Comparison of ENCODE assay signal across 9 cellular contexts in genomic region chr19:2089001-2089711, GRCh38. TPM values are rescaled to one million over a fixed set of nuclear protein-coding genes. Genes with fewer than 3 reads are reported as not detected.
DNase-seq lines count a peak whose midpoint lies in the region; ATAC-seq and TF ChIP-seq lines count a peak whose summit lies in the region.
"Had no signal": no experiment of that assay in that cellular context is flagged by ENCODE, and none has a peak within 500 bp of the region (broad histone marks: within the 10 kb centered on the region; RNA-seq: fewer than 3 reads in every experiment).

No MANE protein-coding gene starts in this region.

- no peaks in the 10 kb centered on the region for H3K27me3 Mint-ChIP-seq in CD4-positive, alpha-beta T cell
- no peaks in the 10 kb centered on the region for H3K27me3 Mint-ChIP-seq in naive B cell

- H3K36me3 ChIP-seq in adipocyte (ENCODE audit: control insufficient read depth, insufficient read depth, low read length, severe bottlenecking) = peaks cover 6% of the 10 kb centered on the region

- peak overlapping the region; percentile 58 for H3K4me3 Mint-ChIP-seq in CD4-positive, alpha-beta T cell
- H3K4me3 Mint-ChIP-seq in naive B cell = peak overlapping the region; percentile 84 to 98 (median 88)

- no peak for TF ChIP-seq CTCF in CD4-positive, alpha-beta T cell (IDR thresholded peaks at IDR 0.05)
- TF ChIP-seq CTCF in HL-60 (IDR thresholded peaks at IDR 0.05; ENCODE audit: insufficient read depth, low read length) = no peak

- DNase-seq in CD4-positive, alpha-beta T cell = no peak
- DNase-seq in HL-60 (ENCODE audit: low read depth in 1 of 2, low spot score in 1 of 2) = no peak
- no peak for DNase-seq in adipocyte (ENCODE audit: low read depth)
- peak; percentile 59 for DNase-seq in naive B cell
- DNase-seq in NCI-H82 treated with DMSO at 0.1 percent for 48 hours (lab: John Stamatoyannopoulos, UW; ENCODE audit: unreplicated experiment) = no peak
- DNase-seq in C1 segment of cervical spinal cord (lab: John Stamatoyannopoulos, UW) = no peak

- POLR2A ChIA-PET in CD4-positive, alpha-beta T cell (lab: Charles Lee) = interaction anchor here (0.8 to 1.5 kb wide), 4 partner anchors 11 to 57 kb away, joined by 3 to 5 read pairs (median 3); no protein-coding TSS in a partner anchor

- H3K27ac ChIP-seq in CD4-positive, alpha-beta T cell (ENCODE audit: low read depth, low read length) = peak overlapping the region; percentile 62
- H3K27ac ChIP-seq in HL-60 (replicated peaks) = peak overlapping the region; percentile 100
- H3K27ac ChIP-seq: SJSA1 had no signal

- peaks cover 30% of the 10 kb centered on the region for H3K36me3 Mint-ChIP-seq in CD4-positive, alpha-beta T cell (ENCODE audit: low read depth)
- H3K36me3 Mint-ChIP-seq in naive B cell = peaks cover under 1 to 6% of the 10 kb centered on the region in 2 donors

- peak overlapping the region; percentile 48 for H3K9ac ChIP-seq in adipocyte (ENCODE audit: low read length)

- CTCF ChIA-PET in CD4-positive, alpha-beta T cell (lab: Charles Lee) = no interaction called here

- intact Hi-C loops in CD4-positive, alpha-beta T cell (cut with DNase I, micrococcal nuclease) = loop anchor here in 1 of 2 experiments (5.0 kb wide), 1 partner anchor 207 kb away; no protein-coding TSS in a partner anchor

- H3K4me3 ChIP-seq in HL-60 (replicated peaks; ENCODE audit: insufficient read depth, low read length) (no peak overlapping the region), adipocyte (ENCODE audit: low read length) (no peak overlapping the region)
- H3K4me3 ChIP-seq: SJSA1 had no signal

- peaks cover 35% of the 10 kb centered on the region for H3K4me1 ChIP-seq in adipocyte (ENCODE audit: control insufficient read depth, insufficient read depth, low read length)

- H3K9me3 ChIP-seq in CD4-positive, alpha-beta T cell (ENCODE audit: control insufficient read depth, low read length) = no peaks in the 10 kb centered on the region
- no peaks in the 10 kb centered on the region for H3K9me3 ChIP-seq in adipocyte (ENCODE audit: control insufficient read depth, low read length)
- H3K9me3 ChIP-seq: SJSA1 had no signal

- ATAC-seq in CD4-positive, alpha-beta T cell (ENCODE audit: poor library complexity) = no peak
- ATAC-seq in naive B cell (ENCODE audit: low read depth in 2 of 2) (peak in 1 of 2 donors; percentile 2), GM19328 (IDR thresholded peaks at IDR 0.05; ENCODE audit: unreplicated experiment) (no peak), GM19452 (IDR thresholded peaks at IDR 0.05; ENCODE audit: unreplicated experiment) (no peak)

- H3K27ac Mint-ChIP-seq in CD4-positive, alpha-beta T cell = peak overlapping the region; percentile 97
- H3K27ac Mint-ChIP-seq in naive B cell = peak overlapping the region; percentile 99 to 100 (median 100)

- H3K27me3 ChIP-seq in CD4-positive, alpha-beta T cell (ENCODE audit: control insufficient read depth, insufficient read depth, low read length) = no peaks in the 10 kb centered on the region
- H3K27me3 ChIP-seq in HL-60 (ENCODE audit: insufficient read depth, poor library complexity, severe bottlenecking) (no peaks in the 10 kb centered on the region), adipocyte (replicated peaks; ENCODE audit: control insufficient read depth, insufficient read depth, low read length) (no peaks in the 10 kb centered on the region)
- H3K27me3 ChIP-seq: SJSA1 had no signal

- peaks cover 64% of the 10 kb centered on the region for H3K4me1 Mint-ChIP-seq in CD4-positive, alpha-beta T cell (ENCODE audit: low read depth)
- H3K4me1 Mint-ChIP-seq in naive B cell = peaks cover 51 to 85% (median 77%) of the 10 kb centered on the region in 3 donors

- no peaks in the 10 kb centered on the region for H3K9me3 Mint-ChIP-seq in CD4-positive, alpha-beta T cell
- H3K9me3 Mint-ChIP-seq in naive B cell = no peaks in the 10 kb centered on the region

RNA-seq across cellular contexts. Expression of gene MOB3A, which starts 7.0 kb away (rescaled TPM):
- total RNA-seq in CD4-positive, alpha-beta T cell = 10 to 100 TPM; 96.4 to 97.3 TPM
- 100 to 1,000 TPM in 1 of 6 donors, 10 to 100 TPM in 5; 52.2 to 106 (median 75.1) TPM for polyA plus RNA-seq in naive B cell (ENCODE audit: low read depth in 6 of 6)

RNA-seq across cellular contexts. Expression of gene IZUMO4, which starts 7.6 kb away (rescaled TPM):
- 10 to 100 TPM; 17.4 to 17.9 TPM for total RNA-seq in CD4-positive, alpha-beta T cell
- 1 to 10 TPM in 1 of 6 donors, under 1 TPM in 5; 0.48 to 1.2 (median 0.85) TPM for polyA plus RNA-seq in naive B cell (ENCODE audit: low read depth in 6 of 6)

RNA-seq across cellular contexts. Expression of gene MKNK2, which starts 38.1 kb away (rescaled TPM):
- total RNA-seq in CD4-positive, alpha-beta T cell = 100 to 1,000 TPM; 325 to 347 TPM
- polyA plus RNA-seq in naive B cell (ENCODE audit: low read depth in 6 of 6) = 100 to 1,000 TPM in 1 of 6 donors, 10 to 100 TPM in 5; 51.1 to 102 (median 57.1) TPM
